In genomic region chr6:111483736-111484654, GRCh38 we compare ENCODE assay signal across 8 cellular contexts. TPM values are rescaled to one million over a fixed set of nuclear protein-coding genes. Genes with fewer than 3 reads are reported as not detected.
A peak's percentile ranks its signal among the peaks of the same experiment; 100 is the strongest.
DNase-seq lines count a peak whose midpoint lies in the region; ATAC-seq, FAIRE-seq and TF ChIP-seq lines count a peak whose summit lies in the region.

No MANE protein-coding gene starts in this region.

- peaks cover 70% of the 10 kb centered on the region for H3K79me2 ChIP-seq in K562 (ENCODE audit: control insufficient read depth, insufficient read depth, low read length)

- no peaks in the 10 kb centered on the region for H3K27me3 ChIP-seq in K562 (ENCODE audit: control insufficient read depth in 2 of 2, insufficient read depth in 2 of 2, low read length in 2 of 2)

- H3K9ac ChIP-seq in K562 (ENCODE audit: insufficient read depth in 1 of 2, low read depth in 2 of 2, low read length in 2 of 2) = peak overlapping the region; percentile 96

- ATAC-seq in HG02884 (IDR thresholded peaks at IDR 0.05; ENCODE audit: unreplicated experiment) = peak; percentile 29
- peak; percentile 75 for ATAC-seq in K562
- peak; percentile 94 for ATAC-seq in sciatic nerve

- H3K36me3 ChIP-seq in K562 (ENCODE audit: control insufficient read depth, insufficient read depth, low read length) = peaks cover 14% of the 10 kb centered on the region

- peak overlapping the region; percentile 96 for H3K27ac ChIP-seq in K562 (ENCODE audit: extremely low read depth, low read depth, low read length)

- in situ Hi-C loops in K562 (cut with MboI) = no loop called here

- TF ChIP-seq EP300 in K562 (IDR thresholded peaks at IDR 0.05; ENCODE audit: low read length) = peak; percentile 48

- no peaks in the 10 kb centered on the region for H3K9me1 ChIP-seq in K562 (ENCODE audit: control insufficient read depth, insufficient read depth, low read length)

- 1% methylated on average over 33 of the region's 67 CpGs for WGBS in K562 (ENCODE audit: insufficient coverage, low coverage, missing lambda C conversion rate)

- peak; percentile 90 for DNase-seq in NK-92 treated with Interleukin-12 subunit alpha and Interleukin-12 subunit beta, amount 100 ng/mL, for 24 hours (lab: John Stamatoyannopoulos, UW)
- DNase-seq in NK-92 (lab: John Stamatoyannopoulos, UW; ENCODE audit: unreplicated experiment) = no peak
- peak; percentile 89 for DNase-seq in NCI-H146 treated with DMSO at 0.1 percent for 48 hours (lab: John Stamatoyannopoulos, UW; ENCODE audit: unreplicated experiment)
- peak; percentile 54 to 96 (median 81) for DNase-seq in T-helper 2 cell
- peak; percentile 82 to 96 (median 88) for DNase-seq in K562 (ENCODE audit: extremely low read depth in 1 of 4, low spot score in 3 of 4)
- peak; percentile 50 for DNase-seq in iPS DF 19.7 (ENCODE audit: low read depth, low spot score)
- DNase-seq in sciatic nerve (ENCODE audit: low spot score) = peak; percentile 95

- peaks cover 6% of the 10 kb centered on the region; the same call in 1 of the 2 replicates for H3K9me3 ChIP-seq in K562 (replicated peaks; ENCODE audit: control insufficient read depth, insufficient read depth, low read depth, low read length)

- peaks cover 0 to 9% of the 10 kb centered on the region in 2 experiments; a peak in 3 of 5 replicates for H3K4me1 ChIP-seq in K562 (replicated peaks in 1 of 2; ENCODE audit: control insufficient read depth in 2 of 2, insufficient read depth in 2 of 2, low read length in 2 of 2)

- no peaks in the 10 kb centered on the region for H4K20me1 ChIP-seq in K562 (replicated peaks; ENCODE audit: control insufficient read depth, insufficient read depth, low read length)

- peak; percentile 94 for TF ChIP-seq POLR2A in K562 (conservative IDR thresholded peaks at IDR 0.05)

- H3K4me3 ChIP-seq in K562 = peak overlapping the region; percentile 87

- peak; percentile 91 for FAIRE-seq in K562 (lab: Jason Lieb, UNC)

- TF ChIP-seq CTCF in K562 (IDR thresholded peaks at IDR 0.05 in 2 of 3, conservative IDR thresholded peaks at IDR 0.05 in 1 of 3; ENCODE audit: insufficient read depth in 2 of 3, low read depth in 1 of 3, low read length in 3 of 3) = no peak

- intact Hi-C loops in K562 (cut with micrococcal nuclease) = loop anchor here (1.0 to 5.0 kb wide), 4 partner anchors 68 to 159 kb away; partner anchors contain the start of gene TRAF3IP2
- intact Hi-C loops in sciatic nerve (cut with DNase I) = loop anchor here (10.0 kb wide), 1 partner anchor 91 kb away; no protein-coding TSS in a partner anchor

- POLR2A ChIA-PET in K562 (lab: Yijun Ruan, JAX) = interaction anchor here (0.6 to 2.8 kb wide), 20 partner anchors 11 to 771 kb away, joined by 3 to 19 read pairs (median 4); partner anchors contain the start of genes FYN and TRAF3IP2

- BruUV-seq in K562 (replicated peaks; lab: Mats Ljungman, UMichigan) = TSS peak; percentile 75

- peak overlapping the region; percentile 99 for H3K4me2 ChIP-seq in K562 (ENCODE audit: insufficient read depth, low read length)

- CTCF ChIA-PET in K562 (lab: Yijun Ruan, JAX; ENCODE audit: low intra/inter-chr PET ratio) = interaction anchor here (1.1 kb wide), 1 partner anchor 224 kb away, joined by 4 read pairs; a partner anchor contains a TSS

- peak in 1 of 2 experiments; percentile 24; a peak in 1 of 4 replicates for TF ChIP-seq RAD21 in K562 (CRISPR knock-in tag; conservative IDR thresholded peaks at IDR 0.05 in 1 of 2, IDR thresholded peaks at IDR 0.05 in 1 of 2)

- peak overlapping the region; percentile 86 for H2AFZ ChIP-seq in K562 (ENCODE audit: low read depth, low read length)

TF ChIP-seq in K562, 482 proteins besides CTCF, POLR2A, EP300 and RAD21 (continues in another document):
- TF ChIP-seq HMGN3 (IDR thresholded peaks at IDR 0.05; ENCODE audit: borderline replicate concordance, extremely low read depth, insufficient read length, low read depth, low read length) (peak; percentile 91), ZNF134 (CRISPR knock-in tag; conservative IDR thresholded peaks at IDR 0.05) (0 out of 2 replicates have a peak, but pooled peaks have one; percentile 10), XRCC5 (IDR thresholded peaks at IDR 0.05; ENCODE audit: low read depth, low read length) (peak; percentile 62), RBFOX2 (IDR thresholded peaks at IDR 0.05; ENCODE audit: low read depth, low read length) (peak; percentile 77), NCOA4 (IDR thresholded peaks at IDR 0.05; ENCODE audit: partially characterized antibody) (no peak), NRF1 (conservative IDR thresholded peaks at IDR 0.05 in 1 of 2, IDR thresholded peaks at IDR 0.05 in 1 of 2) (peak; percentile 91 to 92), CLOCK (CRISPR knock-in tag; IDR thresholded peaks at IDR 0.05; ENCODE audit: borderline replicate concordance) (no peak)
- TF ChIP-seq, protein P1, sequence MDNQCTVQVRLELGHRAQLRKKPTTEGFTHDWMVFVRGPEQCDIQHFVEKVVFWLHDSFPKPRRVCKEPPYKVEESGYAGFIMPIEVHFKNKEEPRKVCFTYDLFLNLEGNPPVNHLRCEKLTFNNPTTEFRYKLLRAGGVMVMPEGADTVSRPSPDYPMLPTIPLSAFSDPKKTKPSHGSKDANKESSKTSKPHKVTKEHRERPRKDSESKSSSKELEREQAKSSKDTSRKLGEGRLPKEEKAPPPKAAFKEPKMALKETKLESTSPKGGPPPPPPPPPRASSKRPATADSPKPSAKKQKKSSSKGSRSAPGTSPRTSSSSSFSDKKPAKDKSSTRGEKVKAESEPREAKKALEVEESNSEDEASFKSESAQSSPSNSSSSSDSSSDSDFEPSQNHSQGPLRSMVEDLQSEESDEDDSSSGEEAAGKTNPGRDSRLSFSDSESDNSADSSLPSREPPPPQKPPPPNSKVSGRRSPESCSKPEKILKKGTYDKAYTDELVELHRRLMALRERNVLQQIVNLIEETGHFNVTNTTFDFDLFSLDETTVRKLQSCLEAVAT (IDR thresholded peaks at IDR 0.05) = peak in 1 of 2 experiments; percentile 49; a peak in 1 of 4 replicates

RNA-seq across cellular contexts. Expression of gene REV3L, which starts 1.0 kb away (rescaled TPM):
- 20.0 and 85.9 TPM in 2 replicates for total RNA-seq in K562 (2011; cell fraction: chromatin; rRNA removed; ENCODE audit: low replicate concordance)
- 9.3 and 16.7 TPM in 2 replicates for total RNA-seq in K562 (2011; cell fraction: nucleolus; rRNA removed)
- total RNA-seq in K562 (2011; cell fraction: nucleoplasm; rRNA removed) = 25.5 and 35.3 TPM in 2 replicates
- total RNA-seq in K562 (2014; rRNA removed) (13.0 and 14.4 TPM in 2 replicates), K562 (2014; rRNA removed; fragmentation: Illumina TruSeq; extraction: Trizol) (22.1 and 23.5 TPM in 2 replicates), K562 (2015; rRNA removed; fragmentation: Illumina TruSeq; extraction: Trizol) (22.5 and 24.4 TPM in 2 replicates), K562 (2021) (12.1 and 16.6 TPM in 2 replicates), sciatic nerve (47.5 TPM)
- polyA plus RNA-seq in K562 (2011; rRNA removed) (11.7 and 16.7 TPM in 2 replicates), K562 (2014; fragmentation: Illumina TruSeq; extraction: Trizol) (10.9 and 16.8 TPM in 2 replicates), K562 (2014; fragmentation: Nextera tagmentation; extraction: Ambion mirVana) (1 to 10 TPM; 5.5 to 6.2 TPM), K562 (2014; rRNA removed) (9.1 and 11.5 TPM in 2 replicates)
- 3.3 and 6.2 TPM in 2 replicates for polyA plus RNA-seq in K562 (2011; cell fraction: cytosol; rRNA removed)
- polyA plus RNA-seq in K562 (2011; cell fraction: nucleus; rRNA removed) = 9.2 and 12.9 TPM in 2 replicates
- polyA plus RNA-seq in K562 (2012) = 7.7 and 8.1 TPM in 2 replicates
- 40.9 and 47.2 TPM in 2 replicates for polyA minus RNA-seq in K562 (2011; rRNA and poly(A)+ RNA removed)
- 11.5 and 13.4 TPM in 2 replicates for polyA minus RNA-seq in K562 (2011; cell fraction: cytosol; rRNA and poly(A)+ RNA removed)
- polyA minus RNA-seq in K562 (2011; cell fraction: nucleus; rRNA and poly(A)+ RNA removed) = 28.9 and 41.9 TPM in 2 replicates

Comparison
In these comparisons a context has a peak if more than half of its experiments do, and no peak if none do; other contexts are left out.
1. ATAC-seq: peak in every context shown above with its lines; median percentile 94 in sciatic nerve; 75 in K562; 29 in HG02884.